ENCODE assay signal across 8 cellular contexts in genomic region chr15:65833501-65834220, GRCh38. TPM values are rescaled to one million over a fixed set of nuclear protein-coding genes. Genes with fewer than 3 reads are reported as not detected.
DNase-seq lines count a peak whose midpoint lies in the region; ATAC-seq and TF ChIP-seq lines count a peak whose summit lies in the region.

No MANE protein-coding gene starts in this region.

- intact Hi-C loops in heart left ventricle (cut with DNase I), result loop anchor here in 7 of 10 donors (1.0 to 5.0 kb wide), 5 partner anchors 34 to 41 kb away; partner anchors contain the start of genes RAB11A (in 4 of the 7) and DENND4A (in 3 of the 7)

- H3F3A ChIP-seq in MM.1S (ENCODE audit: insufficient read depth, low read length), result peaks cover 13% of the 10 kb centered on the region; the same call in 1 of the 2 replicates

- TF ChIP-seq POLR2A in heart left ventricle (IDR thresholded peaks at IDR 0.05), result no peak

- peak in 1 of 4 donors; percentile 11 for ATAC-seq in heart left ventricle

- H3K4me3 ChIP-seq in ACC112 (ENCODE audit: low read depth, low read length) (peak overlapping the region; percentile 50), MM.1S (ENCODE audit: low read length) (peak overlapping the region; percentile 19; the same call in 1 of the 2 replicates), heart left ventricle (peak overlapping the region in 3 of 12 donors; percentile 9 to 50 (median 47)), skeletal muscle tissue (ENCODE audit: low read length in 3 of 3) (peak overlapping the region; percentile 29 to 64 (median 59))

- peaks cover 3% of the 10 kb centered on the region for H3K36me3 Mint-ChIP-seq in activated CD4-positive, alpha-beta memory T cell treated with anti-CD3 and anti-CD28 coated beads, Interleukin-2, amount 10 ng/mL, durations not matched to agents 7 days and 5 days (ENCODE audit: low read depth)

- 50 to 56% (median 52%) methylated on average over 4 of the region's 4 CpGs for WGBS in heart left ventricle, 4 donors

- H3K36me3 ChIP-seq in ACC112 (ENCODE audit: insufficient read depth, low read length) (no peaks in the 10 kb centered on the region), MM.1S (replicated peaks; ENCODE audit: insufficient read depth, low read length) (no peaks in the 10 kb centered on the region), heart left ventricle (no peaks in the 10 kb centered on the region), skeletal muscle tissue (ENCODE audit: control insufficient read depth in 3 of 3, insufficient read depth in 3 of 3, low read length in 3 of 3) (no peaks in the 10 kb centered on the region)

- no peaks in the 10 kb centered on the region for H3K27me3 Mint-ChIP-seq in activated CD4-positive, alpha-beta memory T cell treated with anti-CD3 and anti-CD28 coated beads, Interleukin-2, amount 10 ng/mL, durations not matched to agents 7 days and 5 days

- peaks cover 48% of the 10 kb centered on the region for H3K4me1 Mint-ChIP-seq in activated CD4-positive, alpha-beta memory T cell treated with anti-CD3 and anti-CD28 coated beads, Interleukin-2, amount 10 ng/mL, durations not matched to agents 7 days and 5 days

- H3K4me3 Mint-ChIP-seq in activated CD4-positive, alpha-beta memory T cell treated with anti-CD3 and anti-CD28 coated beads, Interleukin-2, amount 10 ng/mL, durations not matched to agents 7 days and 5 days, result peak overlapping the region; percentile 61

- peak overlapping the region; percentile 98 for H3K27ac Mint-ChIP-seq in activated CD4-positive, alpha-beta memory T cell treated with anti-CD3 and anti-CD28 coated beads, Interleukin-2, amount 10 ng/mL, durations not matched to agents 7 days and 5 days

- H3K9me3 ChIP-seq in MM.1S (replicated peaks; ENCODE audit: insufficient read depth, low read length) (no peaks in the 10 kb centered on the region), heart left ventricle (no peaks in the 10 kb centered on the region), skeletal muscle tissue (ENCODE audit: control insufficient read depth in 3 of 3, low read length in 3 of 3) (no peaks in the 10 kb centered on the region)

- H3K27me3 ChIP-seq in ACC112 (ENCODE audit: insufficient read depth, low read length), result no peaks in the 10 kb centered on the region
- H3K27me3 ChIP-seq in MM.1S (replicated peaks; ENCODE audit: insufficient read depth, low read length), result no peaks in the 10 kb centered on the region
- no peaks in the 10 kb centered on the region for H3K27me3 ChIP-seq in heart left ventricle
- H3K27me3 ChIP-seq in skeletal muscle tissue (ENCODE audit: control insufficient read depth in 3 of 3, insufficient read depth in 3 of 3, low read length in 3 of 3), result no peaks in the 10 kb centered on the region

- peak overlapping the region; percentile 90 for H2AFZ ChIP-seq in ACC112 (ENCODE audit: low read length, unreplicated experiment)
- H2AFZ ChIP-seq in MM.1S (ENCODE audit: low read length), result peak overlapping the region; percentile 58

- H3K27ac ChIP-seq in ACC112 (ENCODE audit: low read depth, low read length) (peak overlapping the region; percentile 89), MM.1S (ENCODE audit: low read length) (peak overlapping the region; percentile 74), heart left ventricle (peak overlapping the region; percentile 72 to 92 (median 85)), skeletal muscle tissue (ENCODE audit: low read depth, low read length) (peak overlapping the region; percentile 94)

- H3K9me3 Mint-ChIP-seq in activated CD4-positive, alpha-beta memory T cell treated with anti-CD3 and anti-CD28 coated beads, Interleukin-2, amount 10 ng/mL, durations not matched to agents 7 days and 5 days, result no peaks in the 10 kb centered on the region

- peak overlapping the region; percentile 65 for H3K4me2 ChIP-seq in MM.1S (ENCODE audit: low read depth, low read length)

- TF ChIP-seq CTCF in MM.1S (IDR thresholded peaks at IDR 0.05; ENCODE audit: low read length), result no peak
- no peak for TF ChIP-seq CTCF in heart left ventricle (IDR thresholded peaks at IDR 0.05)

- H3K9ac ChIP-seq in MM.1S (ENCODE audit: low read length) (peak overlapping the region; percentile 47; the same call in 1 of the 2 replicates), skeletal muscle tissue (ENCODE audit: low read depth in 1 of 3, low read length in 3 of 3) (peak overlapping the region; percentile 42 to 74 (median 71))

- H3K9me2 ChIP-seq in MM.1S (replicated peaks; ENCODE audit: insufficient read depth, low read length), result no peaks in the 10 kb centered on the region

- H3K79me2 ChIP-seq in ACC112 (ENCODE audit: control insufficient read depth, insufficient read depth, low read length, unreplicated experiment) (no peaks in the 10 kb centered on the region), MM.1S (ENCODE audit: low read length) (no peaks in the 10 kb centered on the region)

- H4K20me1 ChIP-seq in MM.1S (ENCODE audit: insufficient read depth, low read length), result no peaks in the 10 kb centered on the region

- DNase-seq in MM.1S, result no peak
- DNase-seq in activated CD4-positive, alpha-beta memory T cell treated with anti-CD3 and anti-CD28 coated beads, Interleukin-2, amount 10 ng/mL, durations not matched to agents 7 days and 5 days, result no peak
- DNase-seq in heart left ventricle, result peak in 3 of 5 donors; percentile 19 to 53 (median 42)
- no peak for DNase-seq in GOT3 (lab: John Stamatoyannopoulos, UW)
- no peak for DNase-seq in pons (ENCODE audit: low spot score)
- no peak for DNase-seq in hepatic stellate cell (ENCODE audit: low spot score)

- POLR2A ChIA-PET in activated CD4-positive, alpha-beta memory T cell treated with anti-CD3 and anti-CD28 coated beads, Interleukin-2, amount 10 ng/mL, durations not matched to agents 7 days and 5 days (lab: Charles Lee), result interaction anchor here (0.6 to 5.9 kb wide), 12 partner anchors 10 to 529 kb away, joined by 3 to 98 read pairs (median 6); partner anchors contain the start of genes DENND4A, HACD3, INTS14 and RAB11A

- H3K4me1 ChIP-seq in ACC112 (ENCODE audit: control insufficient read depth, insufficient read depth, low read length, unreplicated experiment) (peaks cover 23% of the 10 kb centered on the region), MM.1S (ENCODE audit: low read length) (peaks cover 19% of the 10 kb centered on the region), heart left ventricle (peaks cover 12 to 76% (median 27%) of the 10 kb centered on the region in 12 donors), skeletal muscle tissue (ENCODE audit: control insufficient read depth in 3 of 3, insufficient read depth in 3 of 3, low read length in 3 of 3) (peaks cover 21 to 30% (median 21%) of the 10 kb centered on the region in 3 donors)

- CTCF ChIA-PET in activated CD4-positive, alpha-beta memory T cell treated with anti-CD3 and anti-CD28 coated beads, Interleukin-2, amount 10 ng/mL, durations not matched to agents 7 days and 5 days (lab: Charles Lee), result interaction anchor here (0.8 to 7.0 kb wide), 11 partner anchors 10 to 238 kb away, joined by 3 to 63 read pairs (median 6); partner anchors contain the start of genes DENND4A and RAB11A

RNA-seq across cellular contexts. Expression of gene RAB11A, which starts 35.6 kb away (rescaled TPM):
- 100 to 1,000 TPM; 192 to 193 TPM for total RNA-seq in activated CD4-positive, alpha-beta memory T cell treated with anti-CD3 and anti-CD28 coated beads, Interleukin-2, amount 10 ng/mL, durations not matched to agents 7 days and 5 days
- total RNA-seq in heart left ventricle (100 to 1,000 TPM; 149 to 212 (median 162) TPM), skeletal muscle tissue (50.1 TPM)
- 100 to 1,000 TPM in 1 of 2 donors, 10 to 100 TPM in 1; 50.3 to 307 TPM for polyA plus RNA-seq in heart left ventricle

RNA-seq across cellular contexts. Expression of gene DENND4A, which starts 41.6 kb away (rescaled TPM):
- total RNA-seq in activated CD4-positive, alpha-beta memory T cell treated with anti-CD3 and anti-CD28 coated beads, Interleukin-2, amount 10 ng/mL, durations not matched to agents 7 days and 5 days, result 10 to 100 TPM; 40.4 to 41.1 TPM
- total RNA-seq in heart left ventricle (10 to 100 TPM; 11.7 to 26.6 (median 15.7) TPM), skeletal muscle tissue (30.8 TPM)
- polyA plus RNA-seq in heart left ventricle, result 1 to 10 TPM; 2.7 to 5.4 TPM

Comparison
In these comparisons a context has a peak if more than half of its experiments do, and no peak if none do; other contexts are left out.
1. DNase-seq: peak in heart left ventricle (3 of 5); none in MM.1S (single experiment), activated CD4-positive, alpha-beta memory T cell treated with anti-CD3 and anti-CD28 coated beads, Interleukin-2, amount 10 ng/mL, durations not matched to agents 7 days and 5 days (single experiment), GOT3 (single experiment), pons (single experiment) and hepatic stellate cell (single experiment).
2. Peak in every context shown above with its lines, with median percentiles within 50 percentile points of each other: H3K27ac ChIP-seq.